Comparison of ENCODE assay signal across 10 cellular contexts in genomic region chr2:42931147-42931817, GRCh38.
A peak's percentile ranks its signal among the peaks of the same experiment; 100 is the strongest.
DNase-seq lines count a peak whose midpoint lies in the region; ATAC-seq and TF ChIP-seq lines count a peak whose summit lies in the region.
"Had no signal": no experiment of that assay in that cellular context is flagged by ENCODE, and none has a peak within 500 bp of the region (broad histone marks: within the 10 kb centered on the region; RNA-seq: fewer than 3 reads in every experiment).

No MANE protein-coding gene starts in this region.

- no peak overlapping the region for H3K4ac ChIP-seq in neuronal stem cell (ENCODE audit: low read length)

- H3K36me3 ChIP-seq in neuronal stem cell (replicated peaks in 1 of 2; ENCODE audit: control insufficient read depth in 2 of 2, insufficient read depth in 2 of 2, low read length in 2 of 2) (no peaks in the 10 kb centered on the region), PC-9 (ENCODE audit: low read depth) (no peaks in the 10 kb centered on the region), body of pancreas (replicated peaks in 1 of 2; ENCODE audit: insufficient read depth in 1 of 2, low read depth in 2 of 2) (no peaks in the 10 kb centered on the region)

- peak overlapping the region; percentile 4 for H2BK120ac ChIP-seq in neuronal stem cell (ENCODE audit: low read depth, low read length)

- no peaks in the 10 kb centered on the region for H3F3A ChIP-seq in PC-9 (ENCODE audit: insufficient read depth, low read depth)

- H3K9ac ChIP-seq in neuronal stem cell (ENCODE audit: low read depth, low read length, poor library complexity), result peak overlapping the region; percentile 34

- BruUV-seq in PC-9 (replicated peaks; lab: Mats Ljungman, UMichigan), result no TSS peak

- TF ChIP-seq CTCF in epithelial cell of proximal tubule (conservative IDR thresholded peaks at IDR 0.05; ENCODE audit: low read depth, low read length) (peak; percentile 44), PC-9 (conservative IDR thresholded peaks at IDR 0.05) (no peak; the same call in 1 of the 2 replicates), body of pancreas (IDR thresholded peaks at IDR 0.05) (no peak)

- POLR2A ChIA-PET in PC-9 (lab: Charles Lee; ENCODE audit: unreplicated experiment), result no interaction called here

- H4K91ac ChIP-seq in neuronal stem cell (ENCODE audit: low read depth, low read length, poor library complexity), result no peak overlapping the region

- H3K4me1 Mint-ChIP-seq in stimulated activated naive CD8-positive, alpha-beta T cell treated with anti-CD3 and anti-CD28 coated beads, Interleukin-15, amount 100 ng/mL, for 72 hours, result peaks cover 6% of the 10 kb centered on the region

- peak overlapping the region; percentile 1 for H2BK15ac ChIP-seq in neuronal stem cell (ENCODE audit: low read length)

- no peaks in the 10 kb centered on the region for H3K9me3 Mint-ChIP-seq in stimulated activated naive CD8-positive, alpha-beta T cell treated with anti-CD3 and anti-CD28 coated beads, Interleukin-15, amount 100 ng/mL, for 72 hours

- no peak overlapping the region for H4K8ac ChIP-seq in neuronal stem cell (ENCODE audit: low read depth, low read length)

- WGBS in neuronal stem cell (ENCODE audit: extremely low coverage in 2 of 2, insufficient read length in 2 of 2, insufficient replicate concordance in 1 of 2), 2 donors, result no CpG with 5 or more reads among the region's 8 CpGs
- WGBS in body of pancreas, 2 donors, result 80 to 85% methylated on average over 7 to 8 of the region's 8 CpGs

- H2BK5ac ChIP-seq in neuronal stem cell (ENCODE audit: low read length), result no peak overlapping the region

- H3K27ac ChIP-seq in neuronal stem cell (replicated peaks; ENCODE audit: low read length), result no peak overlapping the region
- H3K27ac ChIP-seq in PC-9, result no peak overlapping the region
- H3K27ac ChIP-seq in body of pancreas, result no peak overlapping the region

- peak overlapping the region; percentile 9 for H2AK5ac ChIP-seq in neuronal stem cell (ENCODE audit: low read depth, low read length)

- H3K27me3 ChIP-seq in neuronal stem cell (ENCODE audit: control insufficient read depth in 3 of 3, insufficient read depth in 3 of 3, low read depth in 1 of 3, low read length in 3 of 3) (no peaks in the 10 kb centered on the region), PC-9 (ENCODE audit: insufficient read depth, low read depth) (no peaks in the 10 kb centered on the region), body of pancreas (no peaks in the 10 kb centered on the region)

- CTCF ChIA-PET in PC-9 (lab: Charles Lee), result interaction anchor here (0.7 kb wide), 1 partner anchor 85 kb away, joined by 17 read pairs; no protein-coding TSS in a partner anchor

- H3K79me2 ChIP-seq in PC-9 (ENCODE audit: low read depth), result no peaks in the 10 kb centered on the region

- H3K4me2 ChIP-seq in neuronal stem cell (ENCODE audit: insufficient read depth, low read length, poor library complexity, severe bottlenecking) (no peak overlapping the region), PC-9 (no peak overlapping the region)

- H3K4me3 ChIP-seq in epithelial cell of proximal tubule (ENCODE audit: low read depth, low read length), result no peak overlapping the region
- no peak overlapping the region for H3K4me3 ChIP-seq in neuronal stem cell (ENCODE audit: low read length in 2 of 2)
- H3K4me3 ChIP-seq in PC-9, result no peak overlapping the region
- H3K4me3 ChIP-seq in body of pancreas, result no peak overlapping the region

- no peak for TF ChIP-seq POLR2A in body of pancreas (IDR thresholded peaks at IDR 0.05)

- H3K27me3 Mint-ChIP-seq in stimulated activated naive CD8-positive, alpha-beta T cell treated with anti-CD3 and anti-CD28 coated beads, Interleukin-15, amount 100 ng/mL, for 72 hours, result peaks cover 7% of the 10 kb centered on the region

- peak overlapping the region; percentile 76 for H3K18ac ChIP-seq in neuronal stem cell (ENCODE audit: low read length)

- ATAC-seq in GM21390 (IDR thresholded peaks at IDR 0.05; ENCODE audit: unreplicated experiment) (no peak), body of pancreas (no peak)
- ATAC-seq in stimulated activated naive CD8-positive, alpha-beta T cell treated with anti-CD3 and anti-CD28 coated beads, Interleukin-15, amount 100 ng/mL, for 72 hours, result no peak
- ATAC-seq: esophagus mucosa had no signal

- H2BK12ac ChIP-seq in neuronal stem cell (ENCODE audit: low read length), result peak overlapping the region; percentile 44

- H3K9me3 ChIP-seq in neuronal stem cell (replicated peaks in 1 of 2; ENCODE audit: control insufficient read depth in 2 of 2, insufficient read depth in 1 of 2, low read depth in 1 of 2, low read length in 2 of 2) (no peaks in the 10 kb centered on the region), PC-9 (ENCODE audit: insufficient read depth, low read depth) (no peaks in the 10 kb centered on the region), body of pancreas (no peaks in the 10 kb centered on the region)

- DNase-seq in Daoy (ENCODE audit: low read depth) (peak; percentile 40), NCI-H69 (lab: John Stamatoyannopoulos, UW) (peak; percentile 56), epithelial cell of proximal tubule (ENCODE audit: low read depth) (no peak), neuronal stem cell (ENCODE audit: low spot score) (no peak), PC-9 (no peak), body of pancreas (no peak)
- no peak for DNase-seq in stimulated activated naive CD8-positive, alpha-beta T cell treated with anti-CD3 and anti-CD28 coated beads, Interleukin-15, amount 100 ng/mL, for 72 hours
- DNase-seq: small intestine had no signal

- no peaks in the 10 kb centered on the region for H3K9me2 ChIP-seq in PC-9 (ENCODE audit: insufficient read depth)

- no peak overlapping the region for H3K4me3 Mint-ChIP-seq in stimulated activated naive CD8-positive, alpha-beta T cell treated with anti-CD3 and anti-CD28 coated beads, Interleukin-15, amount 100 ng/mL, for 72 hours

- H3K14ac ChIP-seq in neuronal stem cell (ENCODE audit: low read length), result no peak overlapping the region

- H4K20me1 ChIP-seq in PC-9 (ENCODE audit: insufficient read depth), result no peaks in the 10 kb centered on the region

- intact Hi-C loops in PC-9 (cut with micrococcal nuclease; ENCODE audit: unreplicated experiment) (no loop called here), body of pancreas (cut with DNase I) (no loop called here)

- peaks cover 45 to 49% of the 10 kb centered on the region in 2 donors for H3K4me1 ChIP-seq in neuronal stem cell (ENCODE audit: control insufficient read depth in 2 of 2, insufficient read depth in 1 of 2, low read depth in 1 of 2, low read length in 2 of 2)
- H3K4me1 ChIP-seq in PC-9 (replicated peaks; ENCODE audit: insufficient read depth), result no peaks in the 10 kb centered on the region
- peaks cover 42% of the 10 kb centered on the region for H3K4me1 ChIP-seq in body of pancreas

- H2AFZ ChIP-seq in neuronal stem cell (ENCODE audit: low read length) (peak overlapping the region; percentile 35), PC-9 (no peak overlapping the region)

- H3K27ac Mint-ChIP-seq in stimulated activated naive CD8-positive, alpha-beta T cell treated with anti-CD3 and anti-CD28 coated beads, Interleukin-15, amount 100 ng/mL, for 72 hours, result peak overlapping the region in 1 of 2 donors; percentile 72

- H3K79me1 ChIP-seq in neuronal stem cell (ENCODE audit: low read depth, low read length), result no peaks in the 10 kb centered on the region

- no peak overlapping the region for H3K23ac ChIP-seq in neuronal stem cell (ENCODE audit: low read depth, low read length, poor library complexity)

Comparison
In these comparisons a context has a peak if more than half of its experiments do, and no peak if none do; other contexts are left out.
1. DNase-seq: peak in Daoy (single experiment) and NCI-H69 (single experiment); none in epithelial cell of proximal tubule (single experiment), neuronal stem cell (single experiment), PC-9 (0 of 2), stimulated activated naive CD8-positive, alpha-beta T cell treated with anti-CD3 and anti-CD28 coated beads, Interleukin-15, amount 100 ng/mL, for 72 hours (0 of 2) and body of pancreas (0 of 4).